8 cellular contexts compared by ENCODE assay signal in the genomic region with DNA sequence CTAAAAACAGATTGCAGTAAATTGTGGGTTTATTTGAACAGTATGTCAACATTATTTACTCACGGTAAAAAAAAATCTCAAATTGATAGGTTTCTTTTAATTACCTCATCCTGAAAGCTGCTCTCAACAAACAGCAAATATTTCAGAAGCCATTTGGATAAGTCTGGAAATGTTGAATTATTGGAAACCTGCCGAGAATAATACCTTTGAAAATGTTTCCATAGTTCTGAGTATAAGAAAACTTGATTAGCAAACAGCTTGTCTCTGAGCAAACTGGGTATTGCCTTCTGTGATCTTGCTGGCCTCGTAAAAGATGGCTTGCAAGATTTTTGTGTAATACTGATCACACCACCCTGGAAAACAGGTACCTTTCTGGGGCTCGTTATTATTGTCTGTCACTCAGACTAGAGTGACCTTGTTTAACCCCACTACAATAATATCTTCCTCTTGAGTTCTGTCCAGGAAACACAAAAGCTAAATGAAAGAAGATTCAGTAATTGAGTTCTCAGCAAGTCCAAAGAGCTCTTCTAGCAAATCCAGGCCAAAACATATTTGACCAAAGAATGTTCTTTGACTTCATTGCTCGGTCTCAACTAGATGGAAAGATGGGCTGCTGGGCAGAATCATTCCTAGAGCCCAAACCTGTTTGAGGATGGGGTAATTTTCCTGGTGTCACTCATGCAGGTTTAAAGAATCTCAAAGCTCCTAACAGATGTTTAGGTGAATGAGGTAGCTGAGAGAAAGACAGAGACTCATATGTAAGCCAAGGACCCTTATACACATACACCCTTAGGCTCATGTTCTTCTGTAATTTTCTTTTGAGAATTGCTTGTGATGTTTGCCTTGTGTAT.
A peak's percentile ranks its signal among the peaks of the same experiment; 100 is the strongest.
DNase-seq lines count a peak whose midpoint lies in the region; ATAC-seq and TF ChIP-seq lines count a peak whose summit lies in the region.

No MANE protein-coding gene starts in this region.

- POLR2A ChIA-PET in AG04450 (lab: Yijun Ruan, JAX) = interaction anchor here (0.8 to 2.3 kb wide), 9 partner anchors 10 to 269 kb away, joined by 3 to 19 read pairs (median 4); no protein-coding TSS in a partner anchor

- peaks cover 16% of the 10 kb centered on the region for H3K27me3 Mint-ChIP-seq in IgD-negative memory B cell

- H3K27me3 ChIP-seq in AG04450 (ENCODE audit: control insufficient read depth, insufficient read depth, low read length) (no peaks in the 10 kb centered on the region), adipocyte (replicated peaks; ENCODE audit: control insufficient read depth, insufficient read depth, low read length) (no peaks in the 10 kb centered on the region), lung (ENCODE audit: control insufficient read depth, insufficient read depth) (no peaks in the 10 kb centered on the region)

- H3K36me3 ChIP-seq in adipocyte (ENCODE audit: control insufficient read depth, insufficient read depth, low read length, severe bottlenecking) = no peaks in the 10 kb centered on the region
- no peaks in the 10 kb centered on the region for H3K36me3 ChIP-seq in lung (ENCODE audit: control insufficient read depth in 2 of 2, insufficient read depth in 2 of 2, low read length in 2 of 2)

- H3K9ac ChIP-seq in adipocyte (ENCODE audit: low read length) = peak overlapping the region; percentile 89

- peak overlapping the region; percentile 99 for H3K27ac ChIP-seq in AG04450 (ENCODE audit: low read depth, low read length)
- H3K27ac ChIP-seq in lung (ENCODE audit: low read depth in 1 of 2, low read length in 1 of 2) = peak overlapping the region; percentile 21 to 97

- ATAC-seq in lung (ENCODE audit: insufficient read depth, low FRiP score) (no peak), GM18873 (IDR thresholded peaks at IDR 0.05; ENCODE audit: low FRiP score, unreplicated experiment) (no peak), HG03175 (IDR thresholded peaks at IDR 0.05; ENCODE audit: unreplicated experiment) (no peak), HG02798 (IDR thresholded peaks at IDR 0.05; ENCODE audit: poor library complexity, unreplicated experiment) (no peak)

- H3K4me3 ChIP-seq in AG04450 (ENCODE audit: low read depth, low read length) (peak overlapping the region; percentile 70), adipocyte (ENCODE audit: low read length) (peak overlapping the region; percentile 87), lung (no peak overlapping the region)

- H3K36me3 Mint-ChIP-seq in IgD-negative memory B cell = no peaks in the 10 kb centered on the region

- H3K4me1 Mint-ChIP-seq in IgD-negative memory B cell = peaks cover 6 to 12% (median 6%) of the 10 kb centered on the region in 3 donors

- CTCF ChIA-PET in AG04450 (lab: Charles Lee) = interaction anchor here (0.7 to 5.1 kb wide), 5 partner anchors 12 to 310 kb away, joined by 3 to 25 read pairs (median 3); no protein-coding TSS in a partner anchor

- peak overlapping the region in 1 of 3 donors; percentile 94 for H3K27ac Mint-ChIP-seq in IgD-negative memory B cell

- peak overlapping the region; percentile 89 to 97 (median 95) for H3K4me3 Mint-ChIP-seq in IgD-negative memory B cell

- WGBS in lung, 2 donors = 21 to 31% methylated on average over 5 of the region's 5 CpGs

- H3K4me1 ChIP-seq in adipocyte (ENCODE audit: control insufficient read depth, insufficient read depth, low read length) = peaks cover 29% of the 10 kb centered on the region
- peaks cover 2 to 10% of the 10 kb centered on the region in 2 donors for H3K4me1 ChIP-seq in lung (ENCODE audit: control insufficient read depth in 2 of 2, insufficient read depth in 2 of 2, low read length in 2 of 2)

- H3K9me3 Mint-ChIP-seq in IgD-negative memory B cell = peaks cover 0 to 2% (median 0%) of the 10 kb centered on the region in 3 donors

- DNase-seq in AG04450 (ENCODE audit: low read depth, low spot score) (no peak), adipocyte (ENCODE audit: low read depth) (no peak), lung (ENCODE audit: low spot score) (no peak), AG20443 (ENCODE audit: low spot score) (no peak)

- TF ChIP-seq CTCF in AG04450 (IDR thresholded peaks at IDR 0.05; ENCODE audit: low read depth, low read length) = no peak
- no peak for TF ChIP-seq CTCF in lung (IDR thresholded peaks at IDR 0.05; ENCODE audit: control extremely low read depth, extremely low read depth)

- H3K9me3 ChIP-seq in AG04450 (ENCODE audit: control insufficient read depth, insufficient read depth, low read length) (no peaks in the 10 kb centered on the region; the same call in 1 of the 2 replicates), adipocyte (ENCODE audit: control insufficient read depth, low read length) (no peaks in the 10 kb centered on the region), lung (ENCODE audit: control insufficient read depth in 2 of 2, insufficient read depth in 1 of 2, low read length in 1 of 2) (peaks cover 0 to 1% of the 10 kb centered on the region in 2 donors)
